Comparison of ENCODE assay signal across 38 cellular contexts in the genomic region with DNA sequence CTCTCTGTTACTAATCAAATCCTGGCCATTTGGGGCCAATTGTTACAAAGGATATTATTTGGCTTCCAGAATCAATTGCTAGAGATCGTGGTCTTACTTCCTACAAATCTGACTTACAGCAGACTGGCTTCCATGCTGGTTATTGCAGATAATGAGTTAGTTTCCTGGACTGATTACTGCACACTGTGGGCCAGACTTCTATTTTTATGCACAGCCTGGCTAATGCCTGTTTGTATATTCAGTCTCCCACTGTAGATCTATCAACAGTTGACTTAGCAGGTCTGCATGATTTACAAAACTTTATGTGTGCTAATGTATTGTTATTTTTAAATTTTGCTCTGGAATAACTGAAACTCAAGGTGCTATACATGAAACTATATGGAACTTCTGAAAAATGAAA.
"Had no signal": no experiment of that assay in that cellular context is flagged by ENCODE, and none has a peak within 500 bp of the region (broad histone marks: within the 10 kb centered on the region; RNA-seq: fewer than 3 reads in every experiment).

No MANE protein-coding gene starts in this region.

- H3K9me3 ChIP-seq: adrenal gland, body of pancreas had no signal

- H3K27me3 ChIP-seq: adrenal gland, ascending aorta, body of pancreas, brain microvascular endothelial cell, breast epithelium, cardiac muscle cell had no signal

- ATAC-seq: activated naive CD8-positive, alpha-beta T cell treated with anti-CD3 and anti-CD28 coated beads, Interleukin-2, amount 50 U/mL, for 24 hours; activated T-cell treated with anti-CD3 and anti-CD28 coated beads, Interleukin-2, amount 50 U/mL, for 4 hours; activated T-cell treated with anti-CD3 and anti-CD28 coated beads, Interleukin-2, amount 50 U/mL, for 72 hours; activated T-helper 17 cell treated with anti-CD3 and anti-CD28 coated beads, Interleukin-2, amount 50 U/mL, for 72 hours; body of pancreas had no signal

- H3K36me3 ChIP-seq: adrenal gland, ascending aorta, brain microvascular endothelial cell, breast epithelium, cardiac muscle cell had no signal

- H3K9me3 Mint-ChIP-seq: activated naive CD4-positive, alpha-beta T cell treated with anti-CD3 and anti-CD28 coated beads, Interleukin-2, amount 10 ng/mL, durations not matched to agents 7 days and 5 days; activated naive CD4-positive, alpha-beta T cell treated with anti-CD3 and anti-CD28 coated beads, Interleukin-2, amount 50 U/mL, for 24 hours; activated T-helper 1 cell treated with anti-CD3 and anti-CD28 coated beads, Interleukin-12 subunit alpha, Interleukin-12 subunit beta, Interleukin-2, Interleukin-4 antibody, amounts not matched to agents 30 ng/mL and 10 ng/mL and 1 ng/mL, durations not matched to agents 14 hours and 24 hours and 36 hours; activated T-helper 17 cell treated with anti-CD3 and anti-CD28 coated beads, Interleukin-2, amount 50 U/mL, for 72 hours; activated T-helper 2 cell treated with anti-CD3 and anti-CD28 coated beads, Interferon-gamma antibody, Interleukin-2, Interleukin-4, amounts not matched to agents 10 μg/mL and 5 μg/mL and 100 μg/mL, durations not matched to agents 14 hours and 24 hours and 36 hours; central memory CD8-positive, alpha-beta T cell had no signal

- H3K27ac ChIP-seq: adrenal gland, ascending aorta, body of pancreas, brain microvascular endothelial cell, breast epithelium, cardiac muscle cell had no signal

- DNase-seq: activated effector memory CD4-positive, alpha-beta T cell treated with anti-CD3 and anti-CD28 coated beads, Interleukin-2, amount 50 U/mL, for 16 hours; activated effector memory CD4-positive, alpha-beta T cell treated with Interleukin-2 at 50 U/mL for 16 hours; activated gamma-delta T cell; activated gamma-delta T cell treated with Interleukin-2 at 50 U/mL for 16 hours; activated naive CD4-positive, alpha-beta T cell; activated naive CD4-positive, alpha-beta T cell treated with anti-CD3 and anti-CD28 coated beads for 36 hours; activated naive CD4-positive, alpha-beta T cell treated with anti-CD3 and anti-CD28 coated beads, Interleukin-2, amount 10 ng/mL, durations not matched to agents 7 days and 5 days; activated naive CD4-positive, alpha-beta T cell treated with anti-CD3 and anti-CD28 coated beads, Interleukin-2, amount 50 U/mL, for 16 hours; activated naive CD4-positive, alpha-beta T cell treated with Interleukin-2 at 50 U/mL for 16 hours; activated naive CD8-positive, alpha-beta T cell treated with anti-CD3 and anti-CD28 coated beads for 36 hours; activated naive CD8-positive, alpha-beta T cell treated with anti-CD3 and anti-CD28 coated beads, Interleukin-2, amount 10 ng/mL, durations not matched to agents 7 days and 5 days; activated naive CD8-positive, alpha-beta T cell treated with anti-CD3 and anti-CD28 coated beads, Interleukin-2, amount 50 U/mL, for 24 hours; activated T-cell treated with anti-CD3 and anti-CD28 coated beads for 4 hours; activated T-cell treated with anti-CD3 and anti-CD28 coated beads, Interleukin-2, amount 50 U/mL, for 1 hour; activated T-cell treated with anti-CD3 and anti-CD28 coated beads, Interleukin-2, amount 50 U/mL, for 24 hours; activated T-cell treated with anti-CD3 and anti-CD28 coated beads, Interleukin-2, amount 50 U/mL, for 4 hours; activated T-cell treated with anti-CD3 and anti-CD28 coated beads, Interleukin-2, amount 50 U/mL, for 48 hours; activated T-cell treated with anti-CD3 and anti-CD28 coated beads, Interleukin-2, amount 50 U/mL, for 72 hours; adrenal gland; amniotic stem cell; amygdala; anterior cingulate cortex; aorta; body of pancreas; brain microvascular endothelial cell; caudate nucleus; central memory CD4-positive, alpha-beta T cell; cerebellar nuclear complex had no signal

- H3K4me3 ChIP-seq: adrenal gland, ascending aorta, body of pancreas, breast epithelium, cardiac muscle cell had no signal

- H3K36me3 Mint-ChIP-seq: activated naive CD4-positive, alpha-beta T cell treated with anti-CD3 and anti-CD28 coated beads, Interleukin-2, amount 10 ng/mL, durations not matched to agents 7 days and 5 days; activated naive CD4-positive, alpha-beta T cell treated with anti-CD3 and anti-CD28 coated beads, Interleukin-2, amount 50 U/mL, for 24 hours; activated naive CD8-positive, alpha-beta T cell; activated naive CD8-positive, alpha-beta T cell treated with anti-CD3 and anti-CD28 coated beads for 36 hours; activated naive CD8-positive, alpha-beta T cell treated with anti-CD3 and anti-CD28 coated beads, Interleukin-2, amount 10 ng/mL, durations not matched to agents 7 days and 5 days; brain had no signal

- H3K4me1 ChIP-seq: adrenal gland, body of pancreas, breast epithelium had no signal

- H3K27ac Mint-ChIP-seq: activated naive CD4-positive, alpha-beta T cell treated with anti-CD3 and anti-CD28 coated beads for 36 hours; activated naive CD4-positive, alpha-beta T cell treated with anti-CD3 and anti-CD28 coated beads, Interleukin-2, amount 10 ng/mL, durations not matched to agents 7 days and 5 days; activated naive CD4-positive, alpha-beta T cell treated with anti-CD3 and anti-CD28 coated beads, Interleukin-2, amount 50 U/mL, for 24 hours; activated naive CD8-positive, alpha-beta T cell; activated naive CD8-positive, alpha-beta T cell treated with anti-CD3 and anti-CD28 coated beads for 36 hours; activated naive CD8-positive, alpha-beta T cell treated with anti-CD3 and anti-CD28 coated beads, Interleukin-2, amount 10 ng/mL, durations not matched to agents 7 days and 5 days; activated naive CD8-positive, alpha-beta T cell treated with anti-CD3 and anti-CD28 coated beads, Interleukin-2, amount 50 U/mL, for 24 hours; activated T-cell treated with anti-CD3 and anti-CD28 coated beads, Interleukin-2, amount 50 U/mL, for 24 hours; activated T-cell treated with anti-CD3 and anti-CD28 coated beads, Interleukin-2, amount 50 U/mL, for 72 hours; activated T-helper 1 cell treated with anti-CD3 and anti-CD28 coated beads, Interleukin-12 subunit alpha, Interleukin-12 subunit beta, Interleukin-2, Interleukin-4 antibody, amounts not matched to agents 30 ng/mL and 10 ng/mL and 1 ng/mL, durations not matched to agents 14 hours and 24 hours and 36 hours; activated T-helper 17 cell treated with anti-CD3 and anti-CD28 coated beads, Interleukin-2, amount 50 U/mL, for 72 hours; activated T-helper 2 cell treated with anti-CD3 and anti-CD28 coated beads, Interferon-gamma antibody, Interleukin-2, Interleukin-4, amounts not matched to agents 10 μg/mL and 5 μg/mL and 100 μg/mL, durations not matched to agents 14 hours and 24 hours and 36 hours; brain had no signal
